19 cellular contexts compared by ENCODE assay signal in genomic region chr15:100765458-100766224, GRCh38.
DNase-seq lines count a peak whose midpoint lies in the region; ATAC-seq and TF ChIP-seq lines count a peak whose summit lies in the region.
"Had no signal": no experiment of that assay in that cellular context is flagged by ENCODE, and none has a peak within 500 bp of the region (broad histone marks: within the 10 kb centered on the region; RNA-seq: fewer than 3 reads in every experiment).

No MANE protein-coding gene starts in this region.

- no peaks in the 10 kb centered on the region for H3K9me3 ChIP-seq in breast epithelium
- H3K9me3 ChIP-seq in WERI-Rb-1 (ENCODE audit: severe bottlenecking) = no peaks in the 10 kb centered on the region
- no peaks in the 10 kb centered on the region for H3K9me3 ChIP-seq in spleen

- TF ChIP-seq POLR2A in breast epithelium (IDR thresholded peaks at IDR 0.05) (no peak), spleen (IDR thresholded peaks at IDR 0.05) (no peak)

- H3K4me1 Mint-ChIP-seq in MCF 10A (ENCODE audit: insufficient read depth, unreplicated experiment) = no peaks in the 10 kb centered on the region
- H3K4me1 Mint-ChIP-seq: IgD-negative memory B cell had no signal

- no peaks in the 10 kb centered on the region for H3K36me3 Mint-ChIP-seq in MCF 10A (ENCODE audit: insufficient read depth, unreplicated experiment)

- H3K36me3 ChIP-seq in breast epithelium (no peaks in the 10 kb centered on the region), WERI-Rb-1 (no peaks in the 10 kb centered on the region), spleen (no peaks in the 10 kb centered on the region)

- ATAC-seq in left lobe of liver (no peak), HG02798 (IDR thresholded peaks at IDR 0.05; ENCODE audit: poor library complexity, unreplicated experiment) (no peak), HG02885 (IDR thresholded peaks at IDR 0.05; ENCODE audit: poor library complexity, unreplicated experiment) (no peak)

- H3K27me3 ChIP-seq in breast epithelium (no peaks in the 10 kb centered on the region), WERI-Rb-1 (ENCODE audit: insufficient read depth, low read depth, severe bottlenecking) (no peaks in the 10 kb centered on the region), spleen (replicated peaks in 1 of 7) (peaks cover 0 to 36% (median 0%) of the 10 kb centered on the region in 7 donors)

- DNase-seq in breast epithelium (ENCODE audit: low spot score in 2 of 2) (peak in 1 of 2 donors; percentile 45), MCF 10A (ENCODE audit: unreplicated experiment) (no peak), WERI-Rb-1 (no peak), left lobe of liver (ENCODE audit: low spot score) (peak; percentile 41), spleen (peak; percentile 57), RPMI8226 (no peak)
- DNase-seq: ACHN; activated CD4-positive, alpha-beta T cell treated with anti-CD3 and anti-CD28 coated beads, Interleukin-2, amount 50 U/mL, for 48 hours; activated T-cell treated with anti-CD3 and anti-CD28 coated beads, Interleukin-2, amount 50 U/mL, for 48 hours; central memory CD4-positive, alpha-beta T cell; effector CD8-positive, alpha-beta T cell; NCI-H1930; NCI-H510A; stimulated activated CD4-positive, alpha-beta T cell treated with anti-CD3 and anti-CD28 coated beads, Interleukin-2, amount 100 ng/mL, for 48 hours had no signal

- H3K9me3 Mint-ChIP-seq in MCF 10A (ENCODE audit: unreplicated experiment) = no peaks in the 10 kb centered on the region
- H3K9me3 Mint-ChIP-seq: CD4-positive, alpha-beta T cell had no signal

- H3K27me3 Mint-ChIP-seq in MCF 10A (ENCODE audit: insufficient read depth, unreplicated experiment) = no peaks in the 10 kb centered on the region

- H3K27ac Mint-ChIP-seq in MCF 10A (ENCODE audit: low read depth, unreplicated experiment) = no peak overlapping the region
- H3K27ac Mint-ChIP-seq: CD4-positive, alpha-beta T cell; IgD-negative memory B cell had no signal

- H3K27ac ChIP-seq in breast epithelium (peak overlapping the region; percentile 20 to 80), WERI-Rb-1 (peak overlapping the region; percentile 54), spleen (no peak overlapping the region)
- H3K27ac ChIP-seq: SK-N-MC had no signal

- H3K4me1 ChIP-seq in breast epithelium (peaks cover 0 to 5% of the 10 kb centered on the region in 2 donors), spleen (no peaks in the 10 kb centered on the region)

- H3K4me3 ChIP-seq in breast epithelium (no peak overlapping the region), WERI-Rb-1 (ENCODE audit: low read depth, low read length) (peak overlapping the region; percentile 34), spleen (no peak overlapping the region)
- H3K4me3 ChIP-seq: SK-N-MC had no signal

- CTCF ChIA-PET in MCF 10A (lab: Yijun Ruan, JAX) = interaction anchor here (0.6 to 1.0 kb wide), 4 partner anchors 14 to 153 kb away, joined by 3 to 4 read pairs (median 4); no protein-coding TSS in a partner anchor

- POLR2A ChIA-PET in MCF 10A (lab: Yijun Ruan, JAX) = interaction anchor here (0.6 kb wide), 1 partner anchor 55 kb away, joined by 3 read pairs; no protein-coding TSS in a partner anchor

- intact Hi-C loops in breast epithelium (cut with DNase I; ENCODE audit: low total_unique reads) (no loop called here), MCF 10A (cut with micrococcal nuclease) (no loop called here), spleen (cut with DNase I; ENCODE audit: low total_unique reads) (no loop called here)

- H3K4me3 Mint-ChIP-seq in MCF 10A (ENCODE audit: unreplicated experiment) = no peak overlapping the region
- H3K4me3 Mint-ChIP-seq: CD4-positive, alpha-beta T cell had no signal

- no TSS peak for BruUV-seq in MCF 10A (replicated peaks; lab: Mats Ljungman, UMichigan)

- WGBS in spleen, 5 donors = 71 to 81% (median 73%) methylated on average over 21 to 24 of the region's 24 CpGs

- TF ChIP-seq CTCF in breast epithelium (IDR thresholded peaks at IDR 0.05) (no peak), MCF 10A (IDR thresholded peaks at IDR 0.05; ENCODE audit: unreplicated experiment) (no peak), WERI-Rb-1 (IDR thresholded peaks at IDR 0.05; ENCODE audit: low read depth, low read length) (no peak), spleen (IDR thresholded peaks at IDR 0.05 in 8 of 11, conservative IDR thresholded peaks at IDR 0.05 in 3 of 11) (no peak)

Comparison
In these comparisons a context has a peak if more than half of its experiments do, and no peak if none do; other contexts are left out.
1. DNase-seq: peak in left lobe of liver (single experiment) and spleen (single experiment); none in MCF 10A (single experiment), WERI-Rb-1 (single experiment) and RPMI8226 (single experiment).
2. H3K27ac ChIP-seq: peak in breast epithelium (2 of 2) and WERI-Rb-1 (single experiment); none in spleen (0 of 8).